8 cellular contexts compared by ENCODE assay signal in genomic region chr19:15418588-15419412, GRCh38. TPM values are rescaled to one million over a fixed set of nuclear protein-coding genes. Genes with fewer than 3 reads are reported as not detected.
DNase-seq lines count a peak whose midpoint lies in the region; ATAC-seq and TF ChIP-seq lines count a peak whose summit lies in the region.

AKAP8L (minus strand) TSS chr19:15418988; CDS start chr19:15418923, 65 bp downstream.

- H3K4me3 ChIP-seq in smooth muscle cell: peak within 1 kb of the TSS; percentile 62

- TF ChIP-seq CTCF in AG09319 (IDR thresholded peaks at IDR 0.05; ENCODE audit: low read depth, low read length) (peak; percentile 48), activated B cell treated with CpG ODN at 0.5 μM for 24 hours (IDR thresholded peaks at IDR 0.05) (no peak), smooth muscle cell (IDR thresholded peaks at IDR 0.05; ENCODE audit: borderline replicate concordance, insufficient read depth, poor library complexity, severe bottlenecking) (peak; percentile 60)

- ATAC-seq in HG03196 (IDR thresholded peaks at IDR 0.05; ENCODE audit: unreplicated experiment) (peak; percentile 85), activated B cell treated with CpG ODN at 0.5 μM for 24 hours (ENCODE audit: low read depth) (peak; percentile 92)

- peak within 1 kb of the TSS; percentile 15 for H2AFZ ChIP-seq in smooth muscle cell (ENCODE audit: low read depth)

- H3K27ac ChIP-seq in caudate nucleus (ENCODE audit: low read depth, low read length) (peak within 1 kb of the TSS; percentile 94), smooth muscle cell (ENCODE audit: low read depth) (peak within 1 kb of the TSS; percentile 76)

- intact Hi-C loops in activated B cell treated with CpG ODN at 0.5 μM for 24 hours (cut with micrococcal nuclease): loop anchor here (1.0 to 2.0 kb wide), 10 partner anchors 14 to 293 kb away; partner anchors contain the start of genes AKAP8, BRD4, RASAL3 and WIZ

- CTCF ChIA-PET in activated B cell treated with CpG ODN at 0.5 μM for 24 hours (lab: Charles Lee): interaction anchor here (0.7 to 7.0 kb wide), 21 partner anchors 9 to 326 kb away, joined by 3 to 87 read pairs (median 5); partner anchors contain the start of gene AKAP8

- H3K36me3 Mint-ChIP-seq in activated B cell treated with CpG ODN at 0.5 μM for 24 hours (ENCODE audit: low read depth): peaks cover 47% of the 10 kb centered on the region

- in situ Hi-C loops in GM18951 (cut with MboI; ENCODE audit: low sequenced_read_pairs, unreplicated experiment): no loop called here

- peak within 1 kb of the TSS; percentile 99 for H3K27ac Mint-ChIP-seq in activated B cell treated with CpG ODN at 0.5 μM for 24 hours

- POLR2A ChIA-PET in activated B cell treated with CpG ODN at 0.5 μM for 24 hours (lab: Charles Lee): interaction anchor here (0.5 to 3.5 kb wide), 25 partner anchors 9 to 948 kb away, joined by 3 to 82 read pairs (median 4); partner anchors contain the start of genes AKAP8, BRD4 and FAM32A

- H3K9ac ChIP-seq in smooth muscle cell (ENCODE audit: low read depth): peak within 1 kb of the TSS; percentile 90

- peaks cover 50% of the 10 kb centered on the region for H3K79me2 ChIP-seq in smooth muscle cell (ENCODE audit: low read depth)

- H3K9me3 ChIP-seq in smooth muscle cell (replicated peaks; ENCODE audit: low read depth): no peaks in the 10 kb centered on the region

- H3K4me1 ChIP-seq in smooth muscle cell (ENCODE audit: low read depth): peaks cover 19% of the 10 kb centered on the region

- H3K4me1 Mint-ChIP-seq in activated B cell treated with CpG ODN at 0.5 μM for 24 hours: peaks cover 42% of the 10 kb centered on the region

- DNase-seq in AG09319 (ENCODE audit: extremely low read depth, low read depth) (peak; percentile 100), NCI-H345 (lab: John Stamatoyannopoulos, UW) (peak; percentile 98), activated B cell treated with CpG ODN at 0.5 μM for 24 hours (peak; percentile 94), caudate nucleus (lab: John Stamatoyannopoulos, UW) (peak; percentile 87 to 100 (median 98)), iPS-NIHi7 (ENCODE audit: extremely low spot score) (peak; percentile 98), smooth muscle cell (lab: John Stamatoyannopoulos, UW; ENCODE audit: unreplicated experiment) (peak; percentile 89)

- H3K9me3 Mint-ChIP-seq in activated B cell treated with CpG ODN at 0.5 μM for 24 hours: no peaks in the 10 kb centered on the region

- peak within 1 kb of the TSS; percentile 95 for H3K4me2 ChIP-seq in smooth muscle cell

- peaks cover 9% of the 10 kb centered on the region for H3F3A ChIP-seq in smooth muscle cell (ENCODE audit: low read depth)

- H3K27me3 ChIP-seq in smooth muscle cell (ENCODE audit: low read depth): no peaks in the 10 kb centered on the region

- peaks cover 44% of the 10 kb centered on the region for H4K20me1 ChIP-seq in smooth muscle cell (ENCODE audit: low read depth)

- WGBS in smooth muscle cell (ENCODE audit: low lambda C conversion rate): under 1% methylated on average over 55 of the region's 61 CpGs

- peak within 1 kb of the TSS; percentile 99 for H3K4me3 Mint-ChIP-seq in activated B cell treated with CpG ODN at 0.5 μM for 24 hours

- no peaks in the 10 kb centered on the region for H3K27me3 Mint-ChIP-seq in activated B cell treated with CpG ODN at 0.5 μM for 24 hours

- peak; percentile 92 for TF ChIP-seq POLR2A in GM18951 (IDR thresholded peaks at IDR 0.05; ENCODE audit: extremely low read depth, insufficient read depth, insufficient read length)

- peaks cover 9% of the 10 kb centered on the region for H3K36me3 ChIP-seq in smooth muscle cell (ENCODE audit: low read depth)

RNA-seq across cellular contexts. Expression of gene AKAP8L, which starts in this region (rescaled TPM):
- total RNA-seq in activated B cell treated with CpG ODN at 0.5 μM for 24 hours (126 and 163 TPM in 2 replicates), smooth muscle cell (61.9 and 92.0 TPM in 2 replicates)
- 93.9 and 105 TPM in 2 replicates for polyA plus RNA-seq in smooth muscle cell

Comparison
In these comparisons a context has a peak if more than half of its experiments do, and no peak if none do; other contexts are left out.
1. Peak in every context shown above with its lines: DNase-seq, ATAC-seq, H3K4me3 ChIP-seq and H3K27ac ChIP-seq.